9 cellular contexts compared by ENCODE assay signal in the genomic region with DNA sequence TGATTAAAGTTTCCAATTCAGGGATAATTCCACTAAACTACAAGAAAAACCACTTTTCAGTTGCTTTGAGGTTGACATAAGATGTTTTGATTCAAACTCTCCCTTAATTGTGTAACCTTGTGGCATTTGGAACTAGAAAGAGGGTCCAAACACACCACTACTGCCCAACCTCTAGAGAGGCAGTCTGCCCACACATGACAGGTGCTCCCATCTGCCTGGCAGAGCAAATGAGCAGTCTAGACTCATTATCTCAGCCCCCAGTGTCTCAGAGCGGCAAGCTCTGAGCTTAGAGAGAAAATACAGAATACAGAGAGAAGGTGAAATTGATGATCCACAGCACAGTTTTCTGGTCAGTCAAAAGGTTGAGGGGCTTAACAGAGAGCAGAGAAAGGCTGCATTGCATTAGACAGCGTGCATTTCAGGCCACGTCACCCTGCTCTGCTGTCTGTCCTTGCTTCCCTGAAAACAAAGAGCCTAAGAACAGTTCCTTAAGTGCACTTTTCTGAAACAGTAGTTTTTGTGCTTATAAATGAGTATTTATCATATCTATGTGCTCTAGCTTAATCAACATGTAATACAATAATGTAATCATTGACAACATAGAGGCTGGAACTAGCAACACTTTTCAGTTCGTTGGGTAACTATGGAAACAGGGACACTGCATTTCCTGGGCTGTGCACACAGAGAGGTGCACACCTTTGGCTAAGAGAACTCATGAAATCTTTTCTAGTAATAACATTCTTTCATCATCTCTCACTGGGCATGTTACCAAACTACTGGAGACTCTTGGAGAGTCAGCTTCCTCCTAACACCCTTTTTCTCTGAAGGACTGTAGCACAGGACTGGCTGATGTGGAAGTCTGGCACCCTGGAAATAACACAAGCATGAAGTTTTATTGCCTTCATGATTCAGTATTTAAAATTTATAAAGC.
A peak's percentile ranks its signal among the peaks of the same experiment; 100 is the strongest.
DNase-seq lines count a peak whose midpoint lies in the region; ATAC-seq and TF ChIP-seq lines count a peak whose summit lies in the region.
"Had no signal": no experiment of that assay in that cellular context is flagged by ENCODE, and none has a peak within 500 bp of the region (broad histone marks: within the 10 kb centered on the region; RNA-seq: fewer than 3 reads in every experiment).

No MANE protein-coding gene starts in this region.

- peaks cover 5% of the 10 kb centered on the region for H3K4me1 ChIP-seq in RWPE2 (ENCODE audit: insufficient read depth, poor library complexity, severe bottlenecking)
- peaks cover 0 to 16% of the 10 kb centered on the region in 2 donors for H3K4me1 ChIP-seq in lung (ENCODE audit: control insufficient read depth in 2 of 2, insufficient read depth in 2 of 2, low read length in 2 of 2)

- H3K27ac ChIP-seq in RWPE2 (ENCODE audit: poor library complexity, severe bottlenecking) (peak overlapping the region; percentile 75), lung (ENCODE audit: low read depth in 1 of 2, low read length in 1 of 2) (no peak overlapping the region)

- H3K4me3 ChIP-seq in RWPE2 (ENCODE audit: severe bottlenecking) (no peak overlapping the region), lung (no peak overlapping the region)

- 33 to 49% methylated on average over 4 of the region's 4 CpGs for WGBS in lung, 2 donors

- H3K27me3 ChIP-seq in RWPE2 (ENCODE audit: insufficient read depth, poor library complexity, severe bottlenecking) (no peaks in the 10 kb centered on the region), lung (ENCODE audit: control insufficient read depth, insufficient read depth) (no peaks in the 10 kb centered on the region)

- H3K9me3 Mint-ChIP-seq in T-helper 2 cell treated with Interferon-gamma antibody and Interleukin-4, amounts not matched to agents 5 μg/mL and 100 μg/mL, for 36 hours = no peaks in the 10 kb centered on the region
- H3K9me3 Mint-ChIP-seq: WTC11 had no signal

- no peak for DNase-seq in RWPE2 (ENCODE audit: low spot score)
- DNase-seq in lung (ENCODE audit: low spot score) = no peak
- no peak for DNase-seq in RPMI8226
- DNase-seq in ureter (ENCODE audit: low spot score) = no peak
- DNase-seq in left lobe of liver (ENCODE audit: low spot score) = no peak
- no peak for DNase-seq in T-helper 2 cell treated with Interferon-gamma antibody and Interleukin-4, amounts not matched to agents 5 μg/mL and 100 μg/mL, for 36 hours (ENCODE audit: low spot score)

- no peak overlapping the region for H3K27ac Mint-ChIP-seq in T-helper 2 cell treated with Interferon-gamma antibody and Interleukin-4, amounts not matched to agents 5 μg/mL and 100 μg/mL, for 36 hours
- H3K27ac Mint-ChIP-seq: WTC11 had no signal

- TF ChIP-seq CTCF in RWPE2 (IDR thresholded peaks at IDR 0.05; ENCODE audit: poor library complexity, severe bottlenecking) = no peak
- no peak for TF ChIP-seq CTCF in lung (IDR thresholded peaks at IDR 0.05; ENCODE audit: control extremely low read depth, extremely low read depth)

- H3K4me3 Mint-ChIP-seq in T-helper 2 cell treated with Interferon-gamma antibody and Interleukin-4, amounts not matched to agents 5 μg/mL and 100 μg/mL, for 36 hours = no peak overlapping the region
- H3K4me3 Mint-ChIP-seq: WTC11 had no signal

- no peaks in the 10 kb centered on the region for H3K36me3 Mint-ChIP-seq in T-helper 2 cell treated with Interferon-gamma antibody and Interleukin-4, amounts not matched to agents 5 μg/mL and 100 μg/mL, for 36 hours (ENCODE audit: low read depth)
- H3K36me3 Mint-ChIP-seq: WTC11 had no signal

- peak; percentile 53 for ATAC-seq in GM18867 (IDR thresholded peaks at IDR 0.05; ENCODE audit: unreplicated experiment)
- ATAC-seq in HG02759 (IDR thresholded peaks at IDR 0.05; ENCODE audit: unreplicated experiment) = peak; percentile 35
- peak; percentile 95 for ATAC-seq in RWPE2 (ENCODE audit: low read depth)
- ATAC-seq in lung (ENCODE audit: insufficient read depth, low FRiP score) = peak; percentile 50
- no peak for ATAC-seq in left lobe of liver
- ATAC-seq: WTC11 had no signal

- H3K27me3 Mint-ChIP-seq in T-helper 2 cell treated with Interferon-gamma antibody and Interleukin-4, amounts not matched to agents 5 μg/mL and 100 μg/mL, for 36 hours (ENCODE audit: low read depth) = no peaks in the 10 kb centered on the region

- peaks cover 3% of the 10 kb centered on the region for H3K4me1 Mint-ChIP-seq in T-helper 2 cell treated with Interferon-gamma antibody and Interleukin-4, amounts not matched to agents 5 μg/mL and 100 μg/mL, for 36 hours (ENCODE audit: low read depth)

- H3K9me3 ChIP-seq in RWPE2 (ENCODE audit: severe bottlenecking) (no peaks in the 10 kb centered on the region), lung (ENCODE audit: control insufficient read depth in 2 of 2, insufficient read depth in 1 of 2, low read length in 1 of 2) (peaks cover 0 to 3% of the 10 kb centered on the region in 2 donors)

- H3K36me3 ChIP-seq in RWPE2 (ENCODE audit: low read depth) (no peaks in the 10 kb centered on the region), lung (ENCODE audit: control insufficient read depth in 2 of 2, insufficient read depth in 2 of 2, low read length in 2 of 2) (no peaks in the 10 kb centered on the region)
